ENCODE assay signal across 24 cellular contexts in the genomic region with DNA sequence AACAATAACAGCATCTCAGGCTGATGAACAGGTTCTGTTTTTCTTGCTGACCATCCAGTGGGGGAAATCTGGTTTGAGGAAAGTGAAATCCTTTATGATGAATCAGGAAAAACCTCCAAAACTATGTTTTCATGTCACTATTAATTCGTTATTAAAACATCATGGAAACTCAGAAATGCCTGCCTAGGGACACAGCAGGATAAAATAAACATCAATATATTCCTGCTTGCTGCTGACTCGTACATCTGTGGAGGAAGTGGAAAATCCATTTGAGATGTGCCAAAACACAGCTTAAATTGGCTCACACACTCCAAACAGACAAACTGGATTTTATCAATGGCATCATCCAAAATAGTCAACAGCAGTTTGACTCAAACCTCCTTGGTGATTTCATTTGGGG. TPM values are rescaled to one million over a fixed set of nuclear protein-coding genes. Genes with fewer than 3 reads are reported as not detected.
DNase-seq lines count a peak whose midpoint lies in the region; ATAC-seq and TF ChIP-seq lines count a peak whose summit lies in the region.
"Had no signal": no experiment of that assay in that cellular context is flagged by ENCODE, and none has a peak within 500 bp of the region (broad histone marks: within the 10 kb centered on the region; RNA-seq: fewer than 3 reads in every experiment).

No MANE protein-coding gene starts in this region.

- DNase-seq in HCEC 1CT (peak; percentile 27), amniotic stem cell (lab: John Stamatoyannopoulos, UW) (peak; percentile 24), fibroblast of peridontal ligament (ENCODE audit: extremely low read depth) (peak; percentile 42), smooth muscle cell (lab: John Stamatoyannopoulos, UW; ENCODE audit: unreplicated experiment) (no peak), NCI-H748 (lab: John Stamatoyannopoulos, UW; ENCODE audit: unreplicated experiment) (no peak), NCI-H2029 treated with DMSO at 0.1 percent for 48 hours (lab: John Stamatoyannopoulos, UW) (no peak)
- no peak for DNase-seq in activated CD8-positive, alpha-beta memory T cell treated with anti-CD3 and anti-CD28 coated beads for 24 hours
- DNase-seq: Calu3; cerebellar nuclear complex; GDM1; KBM-7; NCI-H1417; NCI-H2171; NCI-H82; ovary; Peyer's patch; stimulated activated CD4-positive, alpha-beta T cell treated with anti-CD3 and anti-CD28 coated beads, Interleukin-4, amount 100 ng/mL, for 24 hours; substantia nigra had no signal

- H3K27me3 ChIP-seq in smooth muscle cell (ENCODE audit: low read depth), result no peaks in the 10 kb centered on the region
- H3K27me3 ChIP-seq: BLaER1, ovary, Peyer's patch had no signal

- peaks cover 23% of the 10 kb centered on the region for H3K79me2 ChIP-seq in smooth muscle cell (ENCODE audit: low read depth)

- 36% methylated on average over 2 of the region's 2 CpGs for WGBS in smooth muscle cell (ENCODE audit: low lambda C conversion rate)

- ATAC-seq in HG02678 (IDR thresholded peaks at IDR 0.05; ENCODE audit: unreplicated experiment), result no peak
- ATAC-seq: activated CD4-positive, CD25-positive, alpha-beta regulatory T cell treated with anti-CD3 and anti-CD28 coated beads, Interleukin-2, amount 50 U/mL, for 24 hours; activated T-helper 17 cell treated with anti-CD3 and anti-CD28 coated beads, Interleukin-2, amount 50 U/mL, for 72 hours; GM12878 had no signal

- H3F3A ChIP-seq in smooth muscle cell (ENCODE audit: low read depth), result no peaks in the 10 kb centered on the region

- H2AFZ ChIP-seq in smooth muscle cell (ENCODE audit: low read depth), result no peak overlapping the region

- H3K9ac ChIP-seq in smooth muscle cell (ENCODE audit: low read depth), result no peak overlapping the region
- H3K9ac ChIP-seq: BLaER1 had no signal

- H3K27ac ChIP-seq in smooth muscle cell (ENCODE audit: low read depth), result peak overlapping the region; percentile 45
- H3K27ac ChIP-seq: BLaER1, ovary, Peyer's patch had no signal

- H3K36me3 ChIP-seq in smooth muscle cell (ENCODE audit: low read depth), result no peaks in the 10 kb centered on the region
- H3K36me3 ChIP-seq: BLaER1, ovary, Peyer's patch had no signal

- no peaks in the 10 kb centered on the region for H4K20me1 ChIP-seq in smooth muscle cell (ENCODE audit: low read depth)
- H4K20me1 ChIP-seq: BLaER1 had no signal

- H3K4me3 ChIP-seq in smooth muscle cell, result no peak overlapping the region
- H3K4me3 ChIP-seq: BLaER1, GM12878, ovary, Peyer's patch had no signal

- H3K9me3 ChIP-seq in smooth muscle cell (replicated peaks; ENCODE audit: low read depth), result no peaks in the 10 kb centered on the region
- H3K9me3 ChIP-seq: BLaER1, ovary, Peyer's patch had no signal

- peaks cover under 1% of the 10 kb centered on the region for H3K4me1 ChIP-seq in smooth muscle cell (ENCODE audit: low read depth)
- H3K4me1 ChIP-seq: BLaER1, Peyer's patch had no signal

- peak overlapping the region; percentile 21 for H3K4me2 ChIP-seq in smooth muscle cell
- H3K4me2 ChIP-seq: BLaER1 had no signal

- TF ChIP-seq CTCF in smooth muscle cell (IDR thresholded peaks at IDR 0.05; ENCODE audit: borderline replicate concordance, insufficient read depth, poor library complexity, severe bottlenecking), result no peak

RNA-seq across cellular contexts. Expression of a gene that starts 53.0 kb away (rescaled TPM):
- total RNA-seq in smooth muscle cell, result 58.9 and 81.2 TPM in 2 replicates
- polyA plus RNA-seq in smooth muscle cell, result 23.6 and 36.0 TPM in 2 replicates
- total RNA-seq: activated T-helper 17 cell treated with anti-CD3 and anti-CD28 coated beads, Interleukin-2, amount 50 U/mL, for 72 hours; Calu3; GM12878; SK-MEL-5 had no signal
- polyA plus RNA-seq: GM12878 had no signal

Comparison
In these comparisons a context has a peak if more than half of its experiments do, and no peak if none do; other contexts are left out.
1. DNase-seq: peak in HCEC 1CT (single experiment), amniotic stem cell (single experiment) and fibroblast of peridontal ligament (single experiment); none in smooth muscle cell (single experiment), activated CD8-positive, alpha-beta memory T cell treated with anti-CD3 and anti-CD28 coated beads for 24 hours (single experiment), NCI-H748 (single experiment) and NCI-H2029 treated with DMSO at 0.1 percent for 48 hours (single experiment).